ENCODE assay signal across 2 cellular contexts in genomic region chr17:81902653-81903414, GRCh38.
TF ChIP-seq lines count a peak whose summit lies in the region.

No MANE protein-coding gene starts in this region.

TF ChIP-seq in HCT116, 20 proteins besides CTCF, POLR2A, EP300 and RAD21:
- TF ChIP-seq FOSL1 (IDR thresholded peaks at IDR 0.05; ENCODE audit: low read depth) (no peak), SP1 (IDR thresholded peaks at IDR 0.05; ENCODE audit: low read depth) (no peak)

TF ChIP-seq in K562, 482 proteins besides CTCF, POLR2A, EP300 and RAD21 (continues in another document):
- TF ChIP-seq ZNF655 (CRISPR knock-in tag; IDR thresholded peaks at IDR 0.05) (no peak), SUPT5H (IDR thresholded peaks at IDR 0.05) (peak; percentile 36; the same call in 1 of the 2 replicates), E2F5 (CRISPR knock-in tag; IDR thresholded peaks at IDR 0.05) (no peak), ZNF780A (CRISPR knock-in tag; IDR thresholded peaks at IDR 0.05) (0 out of 2 replicates have a peak, but pooled peaks have one; percentile 5), EZH2 (IDR thresholded peaks at IDR 0.05; ENCODE audit: borderline replicate concordance, low read depth, low read length) (no peak), BCLAF1 (IDR thresholded peaks at IDR 0.05; ENCODE audit: borderline replicate concordance in 1 of 2, control insufficient read depth in 1 of 2, low read depth in 2 of 2, low read length in 1 of 2) (no peak), POLR2G (IDR thresholded peaks at IDR 0.05; ENCODE audit: low read depth, low read length) (peak; percentile 74), WHSC1 (IDR thresholded peaks at IDR 0.05; ENCODE audit: low read length) (no peak), JUND (IDR thresholded peaks at IDR 0.05; ENCODE audit: borderline replicate concordance, low read depth, low read length) (no peak), JUND (tag; IDR thresholded peaks at IDR 0.05; ENCODE audit: borderline replicate concordance, low read depth, low read length) (no peak), CGGBP1 (CRISPR knock-in tag; IDR thresholded peaks at IDR 0.05) (no peak), ZBTB26 (CRISPR knock-in tag; IDR thresholded peaks at IDR 0.05) (no peak), FUS (optimal IDR thresholded peaks at IDR 0.05; ENCODE audit: low read depth, low read length) (no peak), RBM15 (IDR thresholded peaks at IDR 0.05; ENCODE audit: insufficient read depth, low read length) (no peak), ZNF253 (CRISPR knock-in tag; conservative IDR thresholded peaks at IDR 0.05) (no peak), RBM22 (IDR thresholded peaks at IDR 0.05; ENCODE audit: low read depth, low read length, poor library complexity, severe bottlenecking) (peak; percentile 77), RHOXF2B (CRISPR knock-in tag; conservative IDR thresholded peaks at IDR 0.05) (no peak), SNIP1 (IDR thresholded peaks at IDR 0.05; ENCODE audit: low read depth) (no peak), IRF2 (CRISPR knock-in tag; IDR thresholded peaks at IDR 0.05) (no peak), FOXM1 (IDR thresholded peaks at IDR 0.05; ENCODE audit: low read depth) (no peak), FOXM1 (CRISPR knock-in tag; IDR thresholded peaks at IDR 0.05; ENCODE audit: low read depth) (no peak), RERE (CRISPR knock-in tag; IDR thresholded peaks at IDR 0.05; ENCODE audit: borderline replicate concordance) (no peak), CBX1 (IDR thresholded peaks at IDR 0.05; ENCODE audit: low read depth) (no peak), RBFOX2 (IDR thresholded peaks at IDR 0.05; ENCODE audit: low read depth, low read length) (peak; percentile 65), ZBTB33 (CRISPR knock-in tag; IDR thresholded peaks at IDR 0.05) (peak; percentile 13; the same call in 1 of the 2 replicates), RNF219 (CRISPR knock-in tag; IDR thresholded peaks at IDR 0.05) (no peak), ZNF639 (CRISPR knock-in tag; conservative IDR thresholded peaks at IDR 0.05 in 1 of 2, IDR thresholded peaks at IDR 0.05 in 1 of 2) (no peak), ZC3H4 (CRISPR knock-in tag; IDR thresholded peaks at IDR 0.05; ENCODE audit: borderline replicate concordance) (no peak), ZZZ3 (IDR thresholded peaks at IDR 0.05) (no peak), TCFL5 (CRISPR knock-in tag; conservative IDR thresholded peaks at IDR 0.05) (no peak), ZFP91 (CRISPR knock-in tag; IDR thresholded peaks at IDR 0.05) (no peak), DNMT1 (IDR thresholded peaks at IDR 0.05) (no peak), ARID3A (IDR thresholded peaks at IDR 0.05; ENCODE audit: borderline replicate concordance, low read depth, low read length) (no peak), RBM39 (optimal IDR thresholded peaks at IDR 0.05; ENCODE audit: low read depth, low read length) (no peak), C11orf30 (IDR thresholded peaks at IDR 0.05; ENCODE audit: low read depth) (no peak), GABPB1 (CRISPR knock-in tag; IDR thresholded peaks at IDR 0.05) (peak; percentile 43; the same call in 1 of the 2 replicates), GATAD2A (IDR thresholded peaks at IDR 0.05) (no peak), LEF1 (IDR thresholded peaks at IDR 0.05) (no peak)
